Comparison of ENCODE assay signal across 15 cellular contexts in genomic region chr13:98775844-98776598, GRCh38. TPM values are rescaled to one million over a fixed set of nuclear protein-coding genes. Genes with fewer than 3 reads are reported as not detected.
DNase-seq lines count a peak whose midpoint lies in the region; ATAC-seq, FAIRE-seq and TF ChIP-seq lines count a peak whose summit lies in the region.
"Had no signal": no experiment of that assay in that cellular context is flagged by ENCODE, and none has a peak within 500 bp of the region (broad histone marks: within the 10 kb centered on the region; RNA-seq: fewer than 3 reads in every experiment).

No MANE protein-coding gene starts in this region.

- peak; percentile 91 to 97 for DNase-seq in A549 (ENCODE audit: low read depth in 1 of 2, low spot score in 1 of 2)
- DNase-seq in HT-29 (ENCODE audit: low spot score), result peak; percentile 98
- peak; percentile 40 for DNase-seq in adipocyte (ENCODE audit: low read depth)
- DNase-seq in iris pigment epithelial cell (ENCODE audit: low read depth), result peak; percentile 93
- DNase-seq in activated T-cell treated with anti-CD3 and anti-CD28 coated beads for 4 hours, result no peak
- DNase-seq in cerebellar cortex (ENCODE audit: low spot score), result no peak
- DNase-seq: activated CD4-positive, alpha-beta memory T cell treated with anti-CD3 and anti-CD28 coated beads for 36 hours; activated naive CD4-positive, alpha-beta T cell treated with Interleukin-2 at 50 U/mL for 16 hours; DMS79 treated with DMSO at 0.1 percent for 48 hours; hypothalamus; NCI-H69; right cardiac atrium; T-cell had no signal

- H3K9me3 ChIP-seq in A549 (no peaks in the 10 kb centered on the region), adipocyte (ENCODE audit: control insufficient read depth, low read length) (no peaks in the 10 kb centered on the region)

- H3K9ac ChIP-seq in adipocyte (ENCODE audit: low read length), result no peak overlapping the region

- WGBS in A549 (ENCODE audit: missing lambda C conversion rate), result 11% methylated on average over 21 of the region's 22 CpGs

- peak; percentile 56 to 85; a peak in 3 of 5 replicates for TF ChIP-seq EP300 in A549 (IDR thresholded peaks at IDR 0.05)

- H3K36me3 ChIP-seq in adipocyte (ENCODE audit: control insufficient read depth, insufficient read depth, low read length, severe bottlenecking), result no peaks in the 10 kb centered on the region

- peaks cover 17% of the 10 kb centered on the region for H3K4me1 ChIP-seq in A549
- H3K4me1 ChIP-seq in adipocyte (ENCODE audit: control insufficient read depth, insufficient read depth, low read length), result no peaks in the 10 kb centered on the region

- ATAC-seq in A549 (peak; percentile 99), GM19452 (IDR thresholded peaks at IDR 0.05; ENCODE audit: unreplicated experiment) (no peak), GM19395 (IDR thresholded peaks at IDR 0.05; ENCODE audit: unreplicated experiment) (no peak)
- ATAC-seq: right cardiac atrium, T-cell had no signal

- no peak for FAIRE-seq in A549 (lab: Jason Lieb, UNC)

- H3K27ac ChIP-seq in A549, result peak overlapping the region; percentile 88 to 98

- no peak for TF ChIP-seq CTCF in A549 (IDR thresholded peaks at IDR 0.05)

- peak overlapping the region; percentile 82 for H3K4me2 ChIP-seq in A549

- peaks cover 10% of the 10 kb centered on the region for H3K27me3 ChIP-seq in adipocyte (replicated peaks; ENCODE audit: control insufficient read depth, insufficient read depth, low read length)

- CTCF ChIA-PET in A549 (lab: Yijun Ruan, JAX), result interaction anchor here (1.2 kb wide), 1 partner anchor 10 kb away, joined by 3 read pairs; no protein-coding TSS in a partner anchor

- POLR2A ChIA-PET in A549 (lab: Yijun Ruan, JAX), result no interaction called here

- no peak for TF ChIP-seq POLR2A in A549 (IDR thresholded peaks at IDR 0.05; ENCODE audit: low read length)

- no peak overlapping the region for H3K4me3 ChIP-seq in A549
- H3K4me3 ChIP-seq in adipocyte (ENCODE audit: low read length), result no peak overlapping the region

- TF ChIP-seq RAD21 in A549 (conservative IDR thresholded peaks at IDR 0.05 in 1 of 2, IDR thresholded peaks at IDR 0.05 in 1 of 2), result peak in 1 of 2 experiments; percentile 16; a peak in 2 of 5 replicates

TF ChIP-seq in A549, 52 proteins besides CTCF, POLR2A, EP300 and RAD21 (continues in another document):
- no peak for TF ChIP-seq PHF8 (IDR thresholded peaks at IDR 0.05; ENCODE audit: borderline replicate concordance, low read depth)
- peak; percentile 71; the same call in 1 of the 2 replicates for TF ChIP-seq MAX (IDR thresholded peaks at IDR 0.05)
- TF ChIP-seq CBX2 (IDR thresholded peaks at IDR 0.05; ENCODE audit: borderline replicate concordance, low read depth), result no peak
- peak; percentile 72; the same call in 1 of the 2 replicates for TF ChIP-seq HOXB13 (CRISPR knock-in tag; IDR thresholded peaks at IDR 0.05; ENCODE audit: low read depth)
- no peak for TF ChIP-seq ATOH8 (CRISPR knock-in tag; IDR thresholded peaks at IDR 0.05; ENCODE audit: low read depth)
- no peak for TF ChIP-seq REST (IDR thresholded peaks at IDR 0.05)
- TF ChIP-seq RCOR1 (IDR thresholded peaks at IDR 0.05; ENCODE audit: low read depth, low read length), result no peak
- no peak for TF ChIP-seq HMGXB4 (CRISPR knock-in tag; IDR thresholded peaks at IDR 0.05; ENCODE audit: borderline replicate concordance)
- TF ChIP-seq HDAC2 (IDR thresholded peaks at IDR 0.05), result no peak
- TF ChIP-seq NR3C1 (IDR thresholded peaks at IDR 0.05), result no peak
- TF ChIP-seq MAFK (IDR thresholded peaks at IDR 0.05; ENCODE audit: partially characterized antibody), result peak; percentile 85
- TF ChIP-seq RFX5 (IDR thresholded peaks at IDR 0.05), result no peak
- no peak for TF ChIP-seq ZFP36 (IDR thresholded peaks at IDR 0.05; ENCODE audit: borderline replicate concordance, partially characterized antibody)
- TF ChIP-seq RNF2 (IDR thresholded peaks at IDR 0.05; ENCODE audit: borderline replicate concordance, low read depth), result no peak
- no peak for TF ChIP-seq HES2 (IDR thresholded peaks at IDR 0.05)
- peak; percentile 77; the same call in 1 of the 2 replicates for TF ChIP-seq ZNF302 (CRISPR knock-in tag; IDR thresholded peaks at IDR 0.05)
- no peak for TF ChIP-seq EHMT2 (IDR thresholded peaks at IDR 0.05; ENCODE audit: low read depth)
- peak in 1 of 2 experiments; percentile 45; a peak in 1 of 4 replicates for TF ChIP-seq CEBPB (IDR thresholded peaks at IDR 0.05)
- 0 out of 2 replicates have a peak, but pooled peaks have one; percentile 6 for TF ChIP-seq FOXS1 (CRISPR knock-in tag; IDR thresholded peaks at IDR 0.05)
- TF ChIP-seq EHF (CRISPR knock-in tag; IDR thresholded peaks at IDR 0.05), result 0 out of 2 replicates have a peak, but pooled peaks have one; percentile 43
- no peak for TF ChIP-seq ZC3H11A (IDR thresholded peaks at IDR 0.05)
- TF ChIP-seq CBX8 (IDR thresholded peaks at IDR 0.05), result no peak
- no peak for TF ChIP-seq ESRRA (IDR thresholded peaks at IDR 0.05; ENCODE audit: borderline replicate concordance, low read length)
- TF ChIP-seq CHD2 (IDR thresholded peaks at IDR 0.05; ENCODE audit: low read length, partially characterized antibody), result no peak
- TF ChIP-seq TP53 (CRISPR knock-in tag; IDR thresholded peaks at IDR 0.05), result no peak

RNA-seq across cellular contexts. Expression of gene SLC15A1, which starts 23.5 kb away (rescaled TPM):
- polyA plus RNA-seq in A549 (2011; rRNA removed), result 0.09 and 0.19 TPM in 2 replicates
- 0.03 TPM in 1 of 2 replicates, not detected in the other for polyA plus RNA-seq in A549 (2012; cell fraction: cytosol; rRNA removed)
- polyA plus RNA-seq in A549 (2012; cell fraction: nucleus; rRNA removed), result 0.04 TPM in 1 of 2 replicates, not detected in the other
- 0.04 to 0.05 TPM in 2 of 3 replicates, not detected in the other for polyA plus RNA-seq in A549 (2017; fragmentation: RNase III; extraction: RNeasy Plus Mini Kit Qiagen cat#74134 plus additional on column Dnase treatment)
- not detected in 2 replicates for polyA minus RNA-seq in A549 (2011; rRNA and poly(A)+ RNA removed)
- total RNA-seq in HT-29 (2014; rRNA removed; shearing (Covaris generic)), result not detected in 2 replicates
- total RNA-seq: activated CD4-positive, alpha-beta memory T cell treated with anti-CD3 and anti-CD28 coated beads for 36 hours had no signal
- polyA plus RNA-seq: right cardiac atrium had no signal

Comparison
In these comparisons a context has a peak if more than half of its experiments do, and no peak if none do; other contexts are left out.
1. ATAC-seq: peak in A549 (2 of 2); none in GM19452 (single experiment) and GM19395 (single experiment).
2. DNase-seq: peak in A549 (2 of 2), HT-29 (single experiment), adipocyte (single experiment) and iris pigment epithelial cell (single experiment); none in activated T-cell treated with anti-CD3 and anti-CD28 coated beads for 4 hours (single experiment) and cerebellar cortex (single experiment).